Comparison of ENCODE assay signal across 1 cellular context in the genomic region with DNA sequence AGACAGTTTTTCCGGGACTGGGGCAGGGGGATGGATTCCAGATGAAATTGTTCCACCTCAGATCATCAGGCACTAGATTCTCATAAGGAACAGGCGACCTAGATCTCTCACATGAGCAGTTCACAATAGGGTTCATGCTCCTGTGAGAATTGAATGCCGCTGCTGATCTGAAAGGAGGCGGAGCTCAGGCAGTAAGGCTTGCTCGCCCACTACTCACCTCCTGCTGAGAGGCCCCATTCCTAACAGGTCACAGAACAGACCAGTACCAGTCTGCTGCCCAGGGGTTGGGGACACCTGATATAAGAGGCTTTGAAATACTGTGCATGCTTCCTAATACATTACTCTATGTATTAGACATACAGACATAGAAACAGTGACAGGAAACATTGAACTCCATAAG.
TF ChIP-seq lines count a peak whose summit lies in the region.

No MANE protein-coding gene starts in this region.

TF ChIP-seq in GM23338, 12 proteins besides CTCF, POLR2A, EP300 and RAD21 (continued from another document):
- TF ChIP-seq ZNF331 (CRISPR knock-in tag; IDR thresholded peaks at IDR 0.05; ENCODE audit: low read depth) (no peak), POLR2AphosphoS5 (IDR thresholded peaks at IDR 0.05; ENCODE audit: low read depth) (no peak), JUNB (IDR thresholded peaks at IDR 0.05; ENCODE audit: unreplicated experiment) (no peak), NANOG (IDR thresholded peaks at IDR 0.05; ENCODE audit: borderline replicate concordance) (no peak), EZH2phosphoT487 (IDR thresholded peaks at IDR 0.05; ENCODE audit: unreplicated experiment) (no peak)
- TF ChIP-seq, protein P1, sequence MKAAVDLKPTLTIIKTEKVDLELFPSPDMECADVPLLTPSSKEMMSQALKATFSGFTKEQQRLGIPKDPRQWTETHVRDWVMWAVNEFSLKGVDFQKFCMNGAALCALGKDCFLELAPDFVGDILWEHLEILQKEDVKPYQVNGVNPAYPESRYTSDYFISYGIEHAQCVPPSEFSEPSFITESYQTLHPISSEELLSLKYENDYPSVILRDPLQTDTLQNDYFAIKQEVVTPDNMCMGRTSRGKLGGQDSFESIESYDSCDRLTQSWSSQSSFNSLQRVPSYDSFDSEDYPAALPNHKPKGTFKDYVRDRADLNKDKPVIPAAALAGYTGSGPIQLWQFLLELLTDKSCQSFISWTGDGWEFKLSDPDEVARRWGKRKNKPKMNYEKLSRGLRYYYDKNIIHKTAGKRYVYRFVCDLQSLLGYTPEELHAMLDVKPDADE (IDR thresholded peaks at IDR 0.05): no peak
- TF ChIP-seq, protein P2, sequence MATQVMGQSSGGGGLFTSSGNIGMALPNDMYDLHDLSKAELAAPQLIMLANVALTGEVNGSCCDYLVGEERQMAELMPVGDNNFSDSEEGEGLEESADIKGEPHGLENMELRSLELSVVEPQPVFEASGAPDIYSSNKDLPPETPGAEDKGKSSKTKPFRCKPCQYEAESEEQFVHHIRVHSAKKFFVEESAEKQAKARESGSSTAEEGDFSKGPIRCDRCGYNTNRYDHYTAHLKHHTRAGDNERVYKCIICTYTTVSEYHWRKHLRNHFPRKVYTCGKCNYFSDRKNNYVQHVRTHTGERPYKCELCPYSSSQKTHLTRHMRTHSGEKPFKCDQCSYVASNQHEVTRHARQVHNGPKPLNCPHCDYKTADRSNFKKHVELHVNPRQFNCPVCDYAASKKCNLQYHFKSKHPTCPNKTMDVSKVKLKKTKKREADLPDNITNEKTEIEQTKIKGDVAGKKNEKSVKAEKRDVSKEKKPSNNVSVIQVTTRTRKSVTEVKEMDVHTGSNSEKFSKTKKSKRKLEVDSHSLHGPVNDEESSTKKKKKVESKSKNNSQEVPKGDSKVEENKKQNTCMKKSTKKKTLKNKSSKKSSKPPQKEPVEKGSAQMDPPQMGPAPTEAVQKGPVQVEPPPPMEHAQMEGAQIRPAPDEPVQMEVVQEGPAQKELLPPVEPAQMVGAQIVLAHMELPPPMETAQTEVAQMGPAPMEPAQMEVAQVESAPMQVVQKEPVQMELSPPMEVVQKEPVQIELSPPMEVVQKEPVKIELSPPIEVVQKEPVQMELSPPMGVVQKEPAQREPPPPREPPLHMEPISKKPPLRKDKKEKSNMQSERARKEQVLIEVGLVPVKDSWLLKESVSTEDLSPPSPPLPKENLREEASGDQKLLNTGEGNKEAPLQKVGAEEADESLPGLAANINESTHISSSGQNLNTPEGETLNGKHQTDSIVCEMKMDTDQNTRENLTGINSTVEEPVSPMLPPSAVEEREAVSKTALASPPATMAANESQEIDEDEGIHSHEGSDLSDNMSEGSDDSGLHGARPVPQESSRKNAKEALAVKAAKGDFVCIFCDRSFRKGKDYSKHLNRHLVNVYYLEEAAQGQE (IDR thresholded peaks at IDR 0.05; ENCODE audit: unreplicated experiment): no peak
